8 cellular contexts compared by ENCODE assay signal in the genomic region with DNA sequence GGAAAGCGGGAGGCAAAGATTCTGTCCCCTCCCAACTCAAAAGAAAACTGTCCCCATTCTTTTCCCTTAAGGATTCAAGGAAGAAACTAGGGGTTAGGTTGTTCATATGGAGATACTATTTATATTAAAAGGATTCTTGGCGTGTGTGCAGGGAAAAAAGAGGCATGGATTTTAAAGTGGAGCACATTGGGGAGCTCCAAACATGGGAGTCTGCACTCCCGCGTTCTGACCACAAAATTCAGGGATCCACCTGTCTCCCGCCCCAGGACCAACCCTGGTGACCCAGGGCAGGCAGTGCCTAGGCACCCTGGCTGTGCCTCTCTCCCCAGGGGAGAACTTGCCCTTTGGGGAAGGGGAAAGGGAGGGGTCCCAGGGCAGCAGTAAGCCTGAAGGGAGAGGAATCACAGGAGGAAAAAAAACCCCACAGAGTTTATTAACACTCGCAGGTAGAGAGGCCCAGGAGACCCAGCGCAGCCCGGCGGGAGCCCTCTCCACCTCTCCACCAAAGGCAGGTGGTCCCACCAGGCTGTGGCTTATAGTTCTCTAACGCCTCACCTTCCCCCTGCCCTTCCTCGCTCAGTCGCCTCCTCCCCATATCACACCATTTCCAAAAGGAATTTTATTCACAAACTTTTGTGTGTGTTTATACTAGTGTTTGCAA. TPM values are rescaled to one million over a fixed set of nuclear protein-coding genes. Genes with fewer than 3 reads are reported as not detected.
DNase-seq lines count a peak whose midpoint lies in the region; ATAC-seq, FAIRE-seq and TF ChIP-seq lines count a peak whose summit lies in the region.

No MANE protein-coding gene starts in this region.

- no peak overlapping the region for H2AK5ac ChIP-seq in mesendoderm (ENCODE audit: low read length)

- H3K4me1 ChIP-seq in K562 (replicated peaks in 1 of 2; ENCODE audit: control insufficient read depth in 2 of 2, insufficient read depth in 2 of 2, low read length in 2 of 2), result peaks cover 8 to 37% of the 10 kb centered on the region in 2 experiments; a peak in 4 of 5 replicates
- H3K4me1 ChIP-seq in mesendoderm (ENCODE audit: control insufficient read depth, low read depth, low read length), result peaks cover 3% of the 10 kb centered on the region

- no peaks in the 10 kb centered on the region for H3K9me3 ChIP-seq in K562 (replicated peaks; ENCODE audit: control insufficient read depth, insufficient read depth, low read depth, low read length)

- WGBS in K562 (ENCODE audit: insufficient coverage, low coverage, missing lambda C conversion rate), result 11% methylated on average over 12 of the region's 12 CpGs
- WGBS in mesendoderm (ENCODE audit: extremely low coverage, insufficient coverage, low lambda C conversion rate), result no CpG with 5 or more reads among the region's 12 CpGs

- no peak overlapping the region for H4K5ac ChIP-seq in mesendoderm (ENCODE audit: low read length)

- H3K4me3 ChIP-seq in H7 (ENCODE audit: insufficient read depth, low read depth, low read length) (peak overlapping the region; percentile 80; the same call in 1 of the 2 replicates), K562 (peak overlapping the region; percentile 71), mesendoderm (ENCODE audit: low read length) (no peak overlapping the region)

- H2BK5ac ChIP-seq in mesendoderm (ENCODE audit: low read length), result no peak overlapping the region

- intact Hi-C loops in K562 (cut with micrococcal nuclease) (no loop called here), sciatic nerve (cut with DNase I) (no loop called here)

- H3K79me2 ChIP-seq in K562 (ENCODE audit: control insufficient read depth, insufficient read depth, low read length), result peaks cover 72% of the 10 kb centered on the region
- no peaks in the 10 kb centered on the region for H3K79me2 ChIP-seq in mesendoderm (ENCODE audit: control insufficient read depth, insufficient read depth, low read length)

- no peak overlapping the region for H2AFZ ChIP-seq in K562 (ENCODE audit: low read depth, low read length)

- H3K36me3 ChIP-seq in H7 (replicated peaks; ENCODE audit: control insufficient read depth, insufficient read depth, low read length) (no peaks in the 10 kb centered on the region), K562 (ENCODE audit: control insufficient read depth, insufficient read depth, low read length) (peaks cover 6% of the 10 kb centered on the region; the same call in 2 of the 3 replicates), mesendoderm (ENCODE audit: control insufficient read depth, insufficient read depth, low read length) (no peaks in the 10 kb centered on the region)

- H3K4me2 ChIP-seq in K562 (ENCODE audit: insufficient read depth, low read length) (peak overlapping the region; percentile 88), mesendoderm (ENCODE audit: low read length) (no peak overlapping the region)

- H3K23ac ChIP-seq in mesendoderm (ENCODE audit: low read length), result no peak overlapping the region

- H2BK15ac ChIP-seq in mesendoderm (replicated peaks; ENCODE audit: low read depth), result no peak overlapping the region

- H3K9ac ChIP-seq in K562 (ENCODE audit: insufficient read depth in 1 of 2, low read depth in 2 of 2, low read length in 2 of 2) (peak overlapping the region; percentile 73 to 93), mesendoderm (ENCODE audit: low read length) (no peak overlapping the region)

- H4K20me1 ChIP-seq in K562 (replicated peaks; ENCODE audit: control insufficient read depth, insufficient read depth, low read length), result no peaks in the 10 kb centered on the region; the same call in 1 of the 2 replicates

- H3K79me1 ChIP-seq in mesendoderm (ENCODE audit: low read length), result no peaks in the 10 kb centered on the region

- BruUV-seq in K562 (replicated peaks; lab: Mats Ljungman, UMichigan), result no TSS peak

- no peak overlapping the region for H3K4ac ChIP-seq in mesendoderm (ENCODE audit: low read depth, low read length)

- H2BK120ac ChIP-seq in mesendoderm (ENCODE audit: low read depth, low read length), result no peak overlapping the region

- H3K56ac ChIP-seq in mesendoderm (ENCODE audit: low read length), result no peak overlapping the region

- no peak for FAIRE-seq in K562 (lab: Jason Lieb, UNC)

- H4K8ac ChIP-seq in mesendoderm (ENCODE audit: low read depth, low read length), result no peak overlapping the region

- H3K27ac ChIP-seq in K562 (ENCODE audit: extremely low read depth, low read depth, low read length) (no peak overlapping the region; the same call in 1 of the 3 replicates), mesendoderm (ENCODE audit: low read depth, low read length) (no peak overlapping the region)

- TF ChIP-seq EP300 in K562 (IDR thresholded peaks at IDR 0.05; ENCODE audit: low read length), result no peak

- no peak for TF ChIP-seq POLR2A in K562 (conservative IDR thresholded peaks at IDR 0.05)

- POLR2A ChIA-PET in K562 (lab: Yijun Ruan, JAX), result interaction anchor here (0.8 kb wide), 1 partner anchor 235 kb away, joined by 3 read pairs; no protein-coding TSS in a partner anchor

- CTCF ChIA-PET in K562 (lab: Yijun Ruan, JAX; ENCODE audit: low intra/inter-chr PET ratio), result no interaction called here

- TF ChIP-seq RAD21 in K562 (CRISPR knock-in tag; conservative IDR thresholded peaks at IDR 0.05 in 1 of 2, IDR thresholded peaks at IDR 0.05 in 1 of 2), result no peak

- TF ChIP-seq CTCF in K562 (IDR thresholded peaks at IDR 0.05 in 2 of 3, conservative IDR thresholded peaks at IDR 0.05 in 1 of 3; ENCODE audit: insufficient read depth in 2 of 3, low read depth in 1 of 3, low read length in 3 of 3), result no peak

- H3K18ac ChIP-seq in mesendoderm (ENCODE audit: low read length), result no peak overlapping the region

- in situ Hi-C loops in K562 (cut with MboI), result no loop called here

- DNase-seq in 8988T (peak; percentile 22), H7 (peak; percentile 70), K562 (ENCODE audit: extremely low read depth in 1 of 4, low spot score in 3 of 4) (no peak), mesendoderm (peak; percentile 13), sciatic nerve (ENCODE audit: low spot score) (no peak), DMS79 treated with DMSO at 0.1 percent for 48 hours (lab: John Stamatoyannopoulos, UW) (no peak), NCI-H1092 (lab: John Stamatoyannopoulos, UW) (no peak)

- H3K27me3 ChIP-seq in H7 (ENCODE audit: control insufficient read depth, insufficient read depth, low read length) (peaks cover 66% of the 10 kb centered on the region), K562 (ENCODE audit: control insufficient read depth in 2 of 2, insufficient read depth in 2 of 2, low read length in 2 of 2) (no peaks in the 10 kb centered on the region), mesendoderm (ENCODE audit: insufficient read depth, low read length, poor library complexity) (peaks cover 34% of the 10 kb centered on the region)

- peaks cover 3% of the 10 kb centered on the region for H3K9me1 ChIP-seq in K562 (ENCODE audit: control insufficient read depth, insufficient read depth, low read length)

- ATAC-seq in K562, result no peak
- ATAC-seq in GM21786 (IDR thresholded peaks at IDR 0.05; ENCODE audit: unreplicated experiment), result no peak
- ATAC-seq in sciatic nerve, result no peak

TF ChIP-seq in K562, 482 proteins besides CTCF, POLR2A, EP300 and RAD21 (continues in another document):
- TF ChIP-seq ZKSCAN1 (IDR thresholded peaks at IDR 0.05; ENCODE audit: low read depth, low read length), result no peak
- TF ChIP-seq BRF1 (IDR thresholded peaks at IDR 0.05; ENCODE audit: borderline replicate concordance, extremely low read depth, insufficient read length), result no peak
- TF ChIP-seq U2AF2 (optimal IDR thresholded peaks at IDR 0.05; ENCODE audit: low read depth, low read length), result no peak

RNA-seq across cellular contexts. Expression of a gene that starts 2.2 kb away (rescaled TPM):
- 16.1 and 18.1 TPM in 2 replicates for total RNA-seq in H7 (2014; rRNA removed; shearing (Covaris generic))
- 19.9 and 21.0 TPM in 2 replicates for total RNA-seq in K562 (2011; cell fraction: chromatin; rRNA removed; ENCODE audit: low replicate concordance)
- total RNA-seq in K562 (2011; cell fraction: nucleolus; rRNA removed), result 8.7 and 10.8 TPM in 2 replicates
- 13.4 and 16.2 TPM in 2 replicates for total RNA-seq in K562 (2011; cell fraction: nucleoplasm; rRNA removed)
- 5.7 and 8.8 TPM in 2 replicates for total RNA-seq in K562 (2014; rRNA removed)
- total RNA-seq in K562 (2014; rRNA removed; fragmentation: Illumina TruSeq; extraction: Trizol), result 15.3 and 16.4 TPM in 2 replicates
- total RNA-seq in K562 (2015; rRNA removed; fragmentation: Illumina TruSeq; extraction: Trizol), result 9.7 and 9.9 TPM in 2 replicates
- 29.9 and 32.3 TPM in 2 replicates for total RNA-seq in K562 (2021)
- 29.9 and 32.1 TPM in 2 replicates for polyA plus RNA-seq in K562 (2011; rRNA removed)
- 14.2 and 21.6 TPM in 2 replicates for polyA plus RNA-seq in K562 (2011; cell fraction: cytosol; rRNA removed)
- 24.9 and 28.3 TPM in 2 replicates for polyA plus RNA-seq in K562 (2011; cell fraction: nucleus; rRNA removed)
- 20.7 and 23.2 TPM in 2 replicates for polyA plus RNA-seq in K562 (2012)
- 22.7 and 23.8 TPM in 2 replicates for polyA plus RNA-seq in K562 (2014; fragmentation: Illumina TruSeq; extraction: Trizol)
- polyA plus RNA-seq in K562 (2014; fragmentation: Nextera tagmentation; extraction: Ambion mirVana), result 1 to 10 TPM; 4.1 to 5.7 TPM
- polyA plus RNA-seq in K562 (2014; rRNA removed), result 13.9 and 21.0 TPM in 2 replicates
- 35.1 and 37.3 TPM in 2 replicates for polyA minus RNA-seq in K562 (2011; rRNA and poly(A)+ RNA removed)
- polyA minus RNA-seq in K562 (2011; cell fraction: cytosol; rRNA and poly(A)+ RNA removed), result 10.6 and 18.4 TPM in 2 replicates
- polyA minus RNA-seq in K562 (2011; cell fraction: nucleus; rRNA and poly(A)+ RNA removed), result 10.1 and 23.2 TPM in 2 replicates
- polyA plus RNA-seq in mesendoderm (2013, experiment 1 of 2), result 1.3 TPM
- polyA plus RNA-seq in mesendoderm (2013, experiment 2 of 2), result 1.3 TPM
- total RNA-seq in sciatic nerve, result 31.6 TPM

RNA-seq across cellular contexts. Expression of a gene that starts 3.8 kb away (rescaled TPM):
- 4.6 and 8.2 TPM in 2 replicates for total RNA-seq in H7 (2014; rRNA removed; shearing (Covaris generic))
- total RNA-seq in K562 (2011; cell fraction: chromatin; rRNA removed; ENCODE audit: low replicate concordance), result 1.8 and 2.1 TPM in 2 replicates
- 1.0 and 1.4 TPM in 2 replicates for total RNA-seq in K562 (2011; cell fraction: nucleolus; rRNA removed)
- 1.5 and 1.9 TPM in 2 replicates for total RNA-seq in K562 (2011; cell fraction: nucleoplasm; rRNA removed)
- total RNA-seq in K562 (2014; rRNA removed), result 4.1 and 4.8 TPM in 2 replicates
- total RNA-seq in K562 (2014; rRNA removed; fragmentation: Illumina TruSeq; extraction: Trizol), result 2.7 TPM in 2 replicates
- total RNA-seq in K562 (2015; rRNA removed; fragmentation: Illumina TruSeq; extraction: Trizol), result 3.6 TPM in 2 replicates
- total RNA-seq in K562 (2021), result 6.3 and 7.2 TPM in 2 replicates
- polyA plus RNA-seq in K562 (2011; rRNA removed), result 1.5 and 2.5 TPM in 2 replicates
- polyA plus RNA-seq in K562 (2011; cell fraction: cytosol; rRNA removed), result 2.0 TPM in 2 replicates
- 2.0 and 2.4 TPM in 2 replicates for polyA plus RNA-seq in K562 (2011; cell fraction: nucleus; rRNA removed)
- 4.6 and 5.5 TPM in 2 replicates for polyA plus RNA-seq in K562 (2012)
- 4.5 and 5.3 TPM in 2 replicates for polyA plus RNA-seq in K562 (2014; fragmentation: Illumina TruSeq; extraction: Trizol)
- 1 to 10 TPM; 1.1 TPM for polyA plus RNA-seq in K562 (2014; fragmentation: Nextera tagmentation; extraction: Ambion mirVana)
- 2.6 and 2.9 TPM in 2 replicates for polyA plus RNA-seq in K562 (2014; rRNA removed)
- polyA minus RNA-seq in K562 (2011; rRNA and poly(A)+ RNA removed), result 1.9 and 2.6 TPM in 2 replicates
- polyA minus RNA-seq in K562 (2011; cell fraction: cytosol; rRNA and poly(A)+ RNA removed), result 3.2 and 4.6 TPM in 2 replicates
- 1.9 and 2.7 TPM in 2 replicates for polyA minus RNA-seq in K562 (2011; cell fraction: nucleus; rRNA and poly(A)+ RNA removed)
- polyA plus RNA-seq in mesendoderm (2013, experiment 1 of 2), result 0.32 TPM
- polyA plus RNA-seq in mesendoderm (2013, experiment 2 of 2), result 0.21 TPM
- 25.4 TPM for total RNA-seq in sciatic nerve

Comparison
In these comparisons a context has a peak if more than half of its experiments do, and no peak if none do; other contexts are left out.
1. DNase-seq: peak in 8988T (single experiment), H7 (single experiment) and mesendoderm (single experiment); none in K562 (0 of 4), sciatic nerve (single experiment), DMS79 treated with DMSO at 0.1 percent for 48 hours (single experiment) and NCI-H1092 (single experiment).